Comparison of ENCODE assay signal across 20 cellular contexts in the genomic region with DNA sequence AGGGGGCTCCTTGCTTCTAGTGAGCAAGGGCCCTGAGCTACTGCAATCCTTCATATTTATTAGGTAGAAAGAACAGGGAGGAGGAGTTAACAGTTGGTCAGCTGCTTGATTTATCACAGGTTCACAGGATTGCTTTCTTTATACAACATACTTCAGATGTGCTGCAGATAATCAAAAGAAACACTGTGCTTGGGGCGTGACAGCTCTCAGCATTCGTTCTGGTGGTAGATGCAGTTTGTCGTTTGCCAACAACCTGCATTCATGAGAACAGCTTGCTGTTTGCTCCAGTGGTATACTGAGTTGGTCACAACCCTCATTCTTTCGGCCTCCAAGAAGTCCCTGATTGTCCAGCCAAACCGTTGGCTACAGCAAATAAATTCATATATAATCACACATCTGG.
"Had no signal": no experiment of that assay in that cellular context is flagged by ENCODE, and none has a peak within 500 bp of the region (broad histone marks: within the 10 kb centered on the region; RNA-seq: fewer than 3 reads in every experiment).

No MANE protein-coding gene starts in this region.

- H3K36me3 ChIP-seq: esophagus squamous epithelium, gastrocnemius medialis, left lung, neural progenitor cell, spleen, thoracic aorta, transverse colon, upper lobe of right lung had no signal

- H3K27ac ChIP-seq: esophagus squamous epithelium, gastrocnemius medialis, left lung, neural progenitor cell, psoas muscle, skin epidermis, spleen, thoracic aorta, transverse colon, upper lobe of right lung had no signal

- H3K4me2 ChIP-seq: neural progenitor cell had no signal

- DNase-seq: cortex of kidney; effector memory CD8-positive, alpha-beta T cell; erythroblast; esophagus squamous epithelium; gastrocnemius medialis; head of caudate nucleus; left lung; mesendoderm; midbrain; naive thymus-derived CD4-positive, alpha-beta T cell; psoas muscle; right cardiac atrium; spleen; stimulated activated CD4-positive, alpha-beta T cell treated with anti-CD3 and anti-CD28 coated beads, Interleukin-4, amount 100 ng/mL, for 4 hours; stimulated activated naive B cell treated with anti-CD40 and anti-IgM and Interleukin-4, amounts not matched to agents 10 μg/mL and 1 μg/mL and 100 μg/mL, for 72 hours; transverse colon; upper lobe of right lung had no signal

- H2AFZ ChIP-seq: neural progenitor cell had no signal

- H3K4me1 ChIP-seq: esophagus squamous epithelium, gastrocnemius medialis, left lung, neural progenitor cell, psoas muscle, spleen, transverse colon, upper lobe of right lung had no signal

- H3K9ac ChIP-seq: neural progenitor cell had no signal

- H3K9me3 ChIP-seq: esophagus squamous epithelium, gastrocnemius medialis, left lung, psoas muscle, transverse colon, upper lobe of right lung had no signal

- H3K4me3 ChIP-seq: esophagus squamous epithelium, gastrocnemius medialis, left lung, neural progenitor cell, psoas muscle, skin epidermis, spleen, thoracic aorta, transverse colon, upper lobe of right lung had no signal
